ENCODE assay signal across 1 cellular context in genomic region chr21:41147979-41148355, GRCh38.
TF ChIP-seq lines count a peak whose summit lies in the region.

No MANE protein-coding gene starts in this region.

TF ChIP-seq in endothelial cell of umbilical vein, 7 proteins besides CTCF, POLR2A, EP300 and RAD21 (continued from another document):
- no peak for TF ChIP-seq EZH2 (IDR thresholded peaks at IDR 0.05; ENCODE audit: borderline replicate concordance, low read depth, low read length, severe bottlenecking)
- TF ChIP-seq FOS (IDR thresholded peaks at IDR 0.05; ENCODE audit: borderline replicate concordance, insufficient read depth, low read length): no peak
- TF ChIP-seq MAX (IDR thresholded peaks at IDR 0.05; ENCODE audit: insufficient read depth, insufficient read length): no peak
- TF ChIP-seq JUN (IDR thresholded peaks at IDR 0.05; ENCODE audit: borderline replicate concordance, insufficient read depth, insufficient read length, low read depth): no peak
- TF ChIP-seq POLR2AphosphoS5 (IDR thresholded peaks at IDR 0.05; ENCODE audit: insufficient read depth, low read depth, low read length): no peak
TF ChIP-seq in endothelial cell of umbilical vein: peak in this region for 0.
